Comparison of ENCODE assay signal across 23 cellular contexts in genomic region chr19:3830841-3831589, GRCh38. TPM values are rescaled to one million over a fixed set of nuclear protein-coding genes. Genes with fewer than 3 reads are reported as not detected.
"Had no signal": no experiment of that assay in that cellular context is flagged by ENCODE, and none has a peak within 500 bp of the region (broad histone marks: within the 10 kb centered on the region; RNA-seq: fewer than 3 reads in every experiment).

No MANE protein-coding gene starts in this region.

- H3K27me3 ChIP-seq: upper lobe of left lung had no signal

- DNase-seq: activated CD4-positive, alpha-beta T cell treated with anti-CD3 and anti-CD28 coated beads for 48 hours; activated CD8-positive, alpha-beta T cell treated with anti-CD3 and anti-CD28 coated beads for 36 hours; activated effector memory CD4-positive, alpha-beta T cell treated with Interleukin-2 at 50 U/mL for 16 hours; activated naive CD4-positive, alpha-beta T cell treated with anti-CD3 and anti-CD28 coated beads, Interleukin-2, amount 50 U/mL, for 16 hours; activated T-cell treated with anti-CD3 and anti-CD28 coated beads, Interleukin-2, amount 50 U/mL, for 4 hours; mammary epithelial cell; naive B cell; occipital lobe; right cardiac atrium; stimulated activated naive CD8-positive, alpha-beta T cell treated with anti-CD3 and anti-CD28 coated beads, Interleukin-15, Interleukin-2, amounts not matched to agents 100 U/mL and 50 U/mL, for 24 hours; T-helper 2 cell; upper lobe of left lung had no signal

- H3K4me1 ChIP-seq: gastroesophageal sphincter, upper lobe of left lung had no signal

- H3K36me3 ChIP-seq: gastroesophageal sphincter, upper lobe of left lung had no signal

- FAIRE-seq: colon, endometrium, islet of Langerhans had no signal

- H3K27ac ChIP-seq: gastroesophageal sphincter, upper lobe of left lung had no signal

- H3K4me3 ChIP-seq: gastroesophageal sphincter, smooth muscle cell, upper lobe of left lung had no signal

- H3K9me3 ChIP-seq: gastroesophageal sphincter, upper lobe of left lung had no signal

- ATAC-seq: activated CD8-positive, alpha-beta T cell treated with anti-CD3 and anti-CD28 coated beads for 36 hours; activated T-cell treated with anti-CD3 and anti-CD28 coated beads, Interleukin-2, amount 50 U/mL, for 4 hours; gastroesophageal sphincter; left lobe of liver; stimulated activated naive CD8-positive, alpha-beta T cell treated with anti-CD3 and anti-CD28 coated beads, Interleukin-15, Interleukin-2, amounts not matched to agents 100 U/mL and 50 U/mL, for 24 hours; WTC11 had no signal

RNA-seq across cellular contexts. Expression of gene ZFR2, which starts 37.8 kb away (rescaled TPM):
- total RNA-seq: left lobe of liver, mammary epithelial cell had no signal
- polyA plus RNA-seq: mammary epithelial cell had no signal

RNA-seq across cellular contexts. Expression of gene MATK, which starts 44.8 kb away (rescaled TPM):
- total RNA-seq: mammary epithelial cell, smooth muscle cell had no signal
- polyA plus RNA-seq: mammary epithelial cell, smooth muscle cell had no signal

RNA-seq across cellular contexts. Expression of gene ATCAY, which starts 49.5 kb away (rescaled TPM):
- total RNA-seq: activated CD8-positive, alpha-beta T cell treated with anti-CD3 and anti-CD28 coated beads for 36 hours; activated T-cell treated with anti-CD3 and anti-CD28 coated beads, Interleukin-2, amount 50 U/mL, for 4 hours; left lobe of liver; mammary epithelial cell; mononuclear cell; right cardiac atrium; upper lobe of left lung had no signal
- polyA plus RNA-seq: esophagus, mammary epithelial cell had no signal

RNA-seq across cellular contexts. Expression of gene RAX2, which starts 59.0 kb away (rescaled TPM):
- total RNA-seq: activated CD8-positive, alpha-beta T cell treated with anti-CD3 and anti-CD28 coated beads for 36 hours; activated T-cell treated with anti-CD3 and anti-CD28 coated beads, Interleukin-2, amount 50 U/mL, for 4 hours; gastroesophageal sphincter; left lobe of liver; mammary epithelial cell; mononuclear cell; occipital lobe; progenitor cell of endocrine pancreas; right cardiac atrium; smooth muscle cell; upper lobe of left lung had no signal
- polyA plus RNA-seq: adipose tissue, esophagus, mammary epithelial cell, right cardiac atrium, smooth muscle cell had no signal
